Comparison of ENCODE assay signal across 1 cellular context in genomic region chr5:91058155-91058554, GRCh38.
TF ChIP-seq lines count a peak whose summit lies in the region.

No MANE protein-coding gene starts in this region.

TF ChIP-seq in GM23338, 12 proteins besides CTCF, POLR2A, EP300 and RAD21 (continued from another document):
- TF ChIP-seq ZNF462 (CRISPR knock-in tag; IDR thresholded peaks at IDR 0.05) (no peak), EZH2 (IDR thresholded peaks at IDR 0.05; ENCODE audit: low read depth, unreplicated experiment) (no peak)
TF ChIP-seq in GM23338: peak in this region for 0.
